ENCODE assay signal across 1 cellular context in the genomic region with DNA sequence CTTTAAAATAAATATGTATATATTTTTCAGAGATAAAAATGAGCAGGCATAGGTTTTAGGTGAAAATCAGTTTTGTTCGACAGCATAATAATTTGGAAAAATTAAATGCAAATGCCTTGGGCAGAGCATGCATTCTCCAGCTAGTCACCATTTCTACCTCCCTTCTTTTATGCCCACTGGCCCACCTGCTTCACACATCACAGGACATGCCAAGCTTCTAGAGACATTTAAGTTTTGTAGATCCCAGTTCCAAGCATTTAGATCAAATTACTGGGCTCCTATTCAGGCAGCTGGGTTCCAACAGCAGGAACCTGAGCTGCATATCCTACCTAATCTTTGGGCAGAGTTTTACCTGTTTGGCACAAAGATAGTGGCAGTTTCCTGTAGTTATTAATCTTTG.
TF ChIP-seq lines count a peak whose summit lies in the region.

No MANE protein-coding gene starts in this region.

TF ChIP-seq in SK-N-SH, 30 proteins besides CTCF, POLR2A, EP300 and RAD21 (continued from another document):
- no peak for TF ChIP-seq SIN3A (IDR thresholded peaks at IDR 0.05; ENCODE audit: borderline replicate concordance, low read depth, low read length)
TF ChIP-seq in SK-N-SH: peak in this region for 0.
